ENCODE assay signal across 10 cellular contexts in genomic region chr18:23735021-23735464, GRCh38.
DNase-seq lines count a peak whose midpoint lies in the region; ATAC-seq and TF ChIP-seq lines count a peak whose summit lies in the region.
"Had no signal": no experiment of that assay in that cellular context is flagged by ENCODE, and none has a peak within 500 bp of the region (broad histone marks: within the 10 kb centered on the region; RNA-seq: fewer than 3 reads in every experiment).

No MANE protein-coding gene starts in this region.

- H3K4me3 ChIP-seq in astrocyte of the cerebellum (ENCODE audit: low read depth, low read length): no peak overlapping the region
- H3K4me3 ChIP-seq: body of pancreas had no signal

- ATAC-seq in HG03108 (IDR thresholded peaks at IDR 0.05; ENCODE audit: unreplicated experiment) (peak; percentile 79), GM21723 (IDR thresholded peaks at IDR 0.05; ENCODE audit: unreplicated experiment) (no peak)
- peak; percentile 78 for ATAC-seq in stimulated activated effector memory CD8-positive, alpha-beta T cell treated with anti-CD3 and anti-CD28 coated beads, Interleukin-12 subunit alpha, Interleukin-12 subunit beta, amount 100 ng/mL, for 72 hours
- ATAC-seq: activated CD4-positive, CD25-positive, alpha-beta regulatory T cell treated with anti-CD3 and anti-CD28 coated beads, Interleukin-2, amount 50 U/mL, for 24 hours; body of pancreas had no signal

- DNase-seq in SIG-M5 treated with dmso at 0.1 percent for 504 hours (lab: John Stamatoyannopoulos, UW; ENCODE audit: unreplicated experiment): peak; percentile 19
- DNase-seq in SIG-M5 (lab: John Stamatoyannopoulos, UW): no peak
- peak; percentile 29 for DNase-seq in astrocyte of the cerebellum (ENCODE audit: low read depth)
- DNase-seq in stimulated activated effector memory CD8-positive, alpha-beta T cell treated with anti-CD3 and anti-CD28 coated beads, Interleukin-12 subunit alpha, Interleukin-12 subunit beta, amount 100 ng/mL, for 72 hours (ENCODE audit: low spot score in 2 of 2): no peak
- no peak for DNase-seq in stimulated activated CD4-positive, alpha-beta T cell treated with anti-CD3 and anti-CD28 coated beads, Interleukin-2, amount 100 ng/mL, for 48 hours
- DNase-seq in SKM-1 treated with dmso at 0.1 percent for 144 hours (lab: John Stamatoyannopoulos, UW; ENCODE audit: unreplicated experiment): no peak
- DNase-seq: body of pancreas had no signal

- in situ Hi-C loops in astrocyte of the cerebellum (cut with HindIII; ENCODE audit: low sequenced_read_pairs): no loop called here

- H3K27ac Mint-ChIP-seq in stimulated activated effector memory CD8-positive, alpha-beta T cell treated with anti-CD3 and anti-CD28 coated beads, Interleukin-12 subunit alpha, Interleukin-12 subunit beta, amount 100 ng/mL, for 72 hours: no peak overlapping the region

- H3K4me1 Mint-ChIP-seq in stimulated activated effector memory CD8-positive, alpha-beta T cell treated with anti-CD3 and anti-CD28 coated beads, Interleukin-12 subunit alpha, Interleukin-12 subunit beta, amount 100 ng/mL, for 72 hours: peaks cover 22% of the 10 kb centered on the region

- no peaks in the 10 kb centered on the region for H3K36me3 Mint-ChIP-seq in stimulated activated effector memory CD8-positive, alpha-beta T cell treated with anti-CD3 and anti-CD28 coated beads, Interleukin-12 subunit alpha, Interleukin-12 subunit beta, amount 100 ng/mL, for 72 hours

- no peak for TF ChIP-seq CTCF in astrocyte of the cerebellum (IDR thresholded peaks at IDR 0.05; ENCODE audit: low read depth, low read length, missing control alignments)

- no peaks in the 10 kb centered on the region for H3K9me3 Mint-ChIP-seq in stimulated activated effector memory CD8-positive, alpha-beta T cell treated with anti-CD3 and anti-CD28 coated beads, Interleukin-12 subunit alpha, Interleukin-12 subunit beta, amount 100 ng/mL, for 72 hours

- H3K4me3 Mint-ChIP-seq in stimulated activated effector memory CD8-positive, alpha-beta T cell treated with anti-CD3 and anti-CD28 coated beads, Interleukin-12 subunit alpha, Interleukin-12 subunit beta, amount 100 ng/mL, for 72 hours: no peak overlapping the region

Comparison
In these comparisons a context has a peak if more than half of its experiments do, and no peak if none do; other contexts are left out.
1. DNase-seq: peak in SIG-M5 treated with dmso at 0.1 percent for 504 hours (single experiment) and astrocyte of the cerebellum (single experiment); none in SIG-M5 (single experiment), stimulated activated effector memory CD8-positive, alpha-beta T cell treated with anti-CD3 and anti-CD28 coated beads, Interleukin-12 subunit alpha, Interleukin-12 subunit beta, amount 100 ng/mL, for 72 hours (0 of 2), stimulated activated CD4-positive, alpha-beta T cell treated with anti-CD3 and anti-CD28 coated beads, Interleukin-2, amount 100 ng/mL, for 48 hours (0 of 2) and SKM-1 treated with dmso at 0.1 percent for 144 hours (single experiment).